Comparison of ENCODE assay signal across 8 cellular contexts in the genomic region with DNA sequence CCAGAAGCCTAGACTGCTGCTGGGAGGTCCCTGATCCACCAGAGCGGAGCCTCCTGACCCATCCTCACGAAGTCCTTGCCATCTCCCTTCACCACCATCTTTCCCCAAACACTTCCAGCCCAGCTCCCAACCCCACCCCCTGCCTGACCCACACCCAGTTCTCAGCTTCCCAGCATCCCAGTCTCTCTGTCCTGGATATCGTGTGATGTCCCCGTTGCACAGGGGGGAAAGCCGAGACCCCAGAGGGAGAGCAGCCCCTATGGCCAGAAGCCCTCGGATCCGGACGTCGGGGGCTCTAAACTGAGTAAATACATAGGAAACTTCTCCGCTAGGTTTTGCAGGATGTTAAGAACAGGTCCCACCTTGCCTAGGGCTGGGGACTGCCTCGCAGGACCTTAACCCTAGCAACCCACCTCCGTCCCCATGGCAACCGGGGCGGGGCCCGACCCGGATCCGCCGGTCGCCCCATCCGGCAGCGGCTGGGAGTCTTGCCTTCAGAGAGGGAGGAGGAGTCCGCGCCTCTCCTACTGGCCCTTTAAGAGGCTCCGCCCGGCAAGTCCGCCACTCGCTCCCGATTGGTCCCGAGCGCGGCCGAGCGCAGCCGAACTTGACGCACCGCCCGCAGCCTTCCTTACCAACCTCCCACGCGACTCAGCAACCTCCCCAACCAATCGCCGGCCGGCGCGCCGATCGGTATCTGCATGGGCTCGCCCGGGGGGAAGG. TPM values are rescaled to one million over a fixed set of nuclear protein-coding genes. Genes with fewer than 3 reads are reported as not detected.
DNase-seq lines count a peak whose midpoint lies in the region; ATAC-seq and TF ChIP-seq lines count a peak whose summit lies in the region.

No MANE protein-coding gene starts in this region.

- peak overlapping the region; percentile 48 to 71 (median 58) for H3K4me3 ChIP-seq in BLaER1 treated with 17β-estradiol and CSF1 and Interleukin-3, amounts not matched to agents 10 nM and 100 nM
- peak overlapping the region; percentile 43 to 99 for H3K4me3 ChIP-seq in left lung

- H3K4me1 Mint-ChIP-seq in dendritic cell treated with granulocyte-macrophage colony-stimulating factor and Interleukin-4, amounts not matched to agents 40 ng/mL and 50 ng/mL, for 4 days (ENCODE audit: low read depth): peaks cover 56% of the 10 kb centered on the region

- ATAC-seq in GM19438 (IDR thresholded peaks at IDR 0.05; ENCODE audit: low read depth, unreplicated experiment) (peak; percentile 81), HG03565 (IDR thresholded peaks at IDR 0.05; ENCODE audit: unreplicated experiment) (peak; percentile 86), left lung (peak; percentile 96)

- peaks cover 42% of the 10 kb centered on the region for H3K36me3 Mint-ChIP-seq in dendritic cell treated with granulocyte-macrophage colony-stimulating factor and Interleukin-4, amounts not matched to agents 40 ng/mL and 50 ng/mL, for 4 days (ENCODE audit: low read depth)

- H3K36me3 ChIP-seq in BLaER1 treated with 17β-estradiol and CSF1 and Interleukin-3, amounts not matched to agents 10 nM and 100 nM: peaks cover 10 to 27% (median 23%) of the 10 kb centered on the region in 11 experiments
- peaks cover 0 to 9% of the 10 kb centered on the region in 2 donors for H3K36me3 ChIP-seq in left lung

- H3K4me3 Mint-ChIP-seq in dendritic cell treated with granulocyte-macrophage colony-stimulating factor and Interleukin-4, amounts not matched to agents 40 ng/mL and 50 ng/mL, for 4 days: peak overlapping the region; percentile 88

- intact Hi-C loops in dendritic cell treated with granulocyte-macrophage colony-stimulating factor and Interleukin-4, amounts not matched to agents 40 ng/mL and 50 ng/mL, for 4 days (cut with micrococcal nuclease): loop anchor here (2.0 kb wide), 2 partner anchors 13 to 65 kb away; partner anchors contain the start of gene FZR1
- intact Hi-C loops in left lung (cut with DNase I): no loop called here

- peak overlapping the region in 10 of 11 experiments; percentile 14 to 72 (median 54); a peak in 13 of 22 replicates for H3K27ac ChIP-seq in BLaER1 treated with 17β-estradiol and CSF1 and Interleukin-3, amounts not matched to agents 10 nM and 100 nM
- H3K27ac ChIP-seq in left lung: peak overlapping the region in 1 of 2 donors; percentile 85

- no peaks in the 10 kb centered on the region for H3K27me3 ChIP-seq in BLaER1 treated with 17β-estradiol and CSF1 and Interleukin-3, amounts not matched to agents 10 nM and 100 nM
- no peaks in the 10 kb centered on the region for H3K27me3 ChIP-seq in left lung

- H3K27ac Mint-ChIP-seq in dendritic cell treated with granulocyte-macrophage colony-stimulating factor and Interleukin-4, amounts not matched to agents 40 ng/mL and 50 ng/mL, for 4 days: peak overlapping the region; percentile 85

- peaks cover 0 to 32% (median 17%) of the 10 kb centered on the region in 11 experiments; a peak in 16 of 22 replicates for H4K20me1 ChIP-seq in BLaER1 treated with 17β-estradiol and CSF1 and Interleukin-3, amounts not matched to agents 10 nM and 100 nM

- peaks cover 7 to 34% (median 11%) of the 10 kb centered on the region in 10 experiments for H3K4me1 ChIP-seq in BLaER1 treated with 17β-estradiol and CSF1 and Interleukin-3, amounts not matched to agents 10 nM and 100 nM
- peaks cover 0 to 29% of the 10 kb centered on the region in 2 donors for H3K4me1 ChIP-seq in left lung

- no peaks in the 10 kb centered on the region for H3K9me3 Mint-ChIP-seq in dendritic cell treated with granulocyte-macrophage colony-stimulating factor and Interleukin-4, amounts not matched to agents 40 ng/mL and 50 ng/mL, for 4 days

- no peaks in the 10 kb centered on the region for H3K9me3 ChIP-seq in BLaER1 treated with 17β-estradiol and CSF1 and Interleukin-3, amounts not matched to agents 10 nM and 100 nM (replicated peaks in 1 of 11)
- no peaks in the 10 kb centered on the region for H3K9me3 ChIP-seq in left lung

- peak overlapping the region; percentile 76 to 95 (median 86) for H3K4me2 ChIP-seq in BLaER1 treated with 17β-estradiol and CSF1 and Interleukin-3, amounts not matched to agents 10 nM and 100 nM

- H3K9ac ChIP-seq in BLaER1 treated with 17β-estradiol and CSF1 and Interleukin-3, amounts not matched to agents 10 nM and 100 nM: peak overlapping the region; percentile 53 to 70 (median 63); a peak in 21 of 22 replicates

- DNase-seq in NCI-H748 (lab: John Stamatoyannopoulos, UW; ENCODE audit: unreplicated experiment): peak; percentile 99
- peak; percentile 98 to 100 for DNase-seq in activated CD4-positive, alpha-beta T cell treated with anti-CD3 and anti-CD28 coated beads, Interleukin-2, amount 50 U/mL, for 24 hours (ENCODE audit: low read depth in 1 of 2, low spot score in 1 of 2)
- DNase-seq in left lung: peak; percentile 100
- peak; percentile 99 to 100 for DNase-seq in stimulated activated CD4-positive, alpha-beta T cell treated with anti-CD3 and anti-CD28 coated beads, Interleukin-2, amount 100 ng/mL, for 24 hours

- H3K27me3 Mint-ChIP-seq in dendritic cell treated with granulocyte-macrophage colony-stimulating factor and Interleukin-4, amounts not matched to agents 40 ng/mL and 50 ng/mL, for 4 days: no peaks in the 10 kb centered on the region

- TF ChIP-seq CTCF in left lung (IDR thresholded peaks at IDR 0.05): no peak

RNA-seq across cellular contexts. Expression of gene HMG20B, which starts 0.5 kb away (rescaled TPM):
- 10 to 100 TPM; 50.9 to 74.8 TPM for total RNA-seq in left lung

RNA-seq across cellular contexts. Expression of gene GIPC3, which starts 13.0 kb away (rescaled TPM):
- total RNA-seq in left lung: 1 to 10 TPM; 3.1 TPM

RNA-seq across cellular contexts. Expression of gene MFSD12, which starts 14.9 kb away (rescaled TPM):
- total RNA-seq in left lung: 10 to 100 TPM; 61.7 to 90.2 TPM

RNA-seq across cellular contexts. Expression of gene TEKTIP1, which starts 33.3 kb away (rescaled TPM):
- 1 to 10 TPM; 2.8 to 3.2 TPM for total RNA-seq in left lung

RNA-seq across cellular contexts. Expression of gene TBXA2R, which starts 34.4 kb away (rescaled TPM):
- total RNA-seq in left lung: 1 to 10 TPM; 5.3 to 7.9 TPM
